8 cellular contexts compared by ENCODE assay signal in the genomic region with DNA sequence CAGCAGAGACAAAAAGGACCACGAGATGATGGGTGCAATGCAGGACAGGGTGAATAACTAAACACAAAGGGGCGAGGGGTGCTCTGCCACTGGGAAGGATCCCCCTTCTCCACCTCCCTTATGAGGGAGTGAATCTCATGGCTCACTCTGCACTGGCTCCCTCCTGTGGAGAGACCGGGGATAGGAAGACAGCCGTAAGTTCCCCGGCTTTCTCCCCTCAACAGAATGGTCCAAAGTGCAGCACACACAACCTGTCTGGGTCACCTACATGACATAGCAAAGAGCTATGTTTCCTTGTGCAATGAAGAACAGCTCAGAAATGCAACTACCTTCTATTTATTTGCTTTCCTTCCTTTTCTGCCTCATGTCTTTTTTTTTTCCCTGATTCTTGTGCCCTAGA. TPM values are rescaled to one million over a fixed set of nuclear protein-coding genes. Genes with fewer than 3 reads are reported as not detected.
DNase-seq lines count a peak whose midpoint lies in the region; TF ChIP-seq lines count a peak whose summit lies in the region.

No MANE protein-coding gene starts in this region.

- no peak overlapping the region for H3K4me2 ChIP-seq in smooth muscle cell

- no peaks in the 10 kb centered on the region for H3K27me3 ChIP-seq in smooth muscle cell (ENCODE audit: low read depth)

- H2AFZ ChIP-seq in smooth muscle cell (ENCODE audit: low read depth) = no peak overlapping the region

- H3K9me3 Mint-ChIP-seq in activated naive CD4-positive, alpha-beta T cell treated with anti-CD3 and anti-CD28 coated beads, Interleukin-2, amount 10 ng/mL, durations not matched to agents 7 days and 5 days = no peaks in the 10 kb centered on the region
- no peaks in the 10 kb centered on the region for H3K9me3 Mint-ChIP-seq in activated T-helper 1 cell treated with anti-CD3 and anti-CD28 coated beads, Interleukin-12 subunit alpha, Interleukin-12 subunit beta, Interleukin-2, Interleukin-4 antibody, amounts not matched to agents 30 ng/mL and 10 ng/mL and 1 ng/mL, durations not matched to agents 14 hours and 24 hours and 36 hours

- no peaks in the 10 kb centered on the region for H3F3A ChIP-seq in smooth muscle cell (ENCODE audit: low read depth)

- H3K36me3 Mint-ChIP-seq in activated naive CD4-positive, alpha-beta T cell treated with anti-CD3 and anti-CD28 coated beads, Interleukin-2, amount 10 ng/mL, durations not matched to agents 7 days and 5 days = no peaks in the 10 kb centered on the region
- no peaks in the 10 kb centered on the region for H3K36me3 Mint-ChIP-seq in activated T-helper 1 cell treated with anti-CD3 and anti-CD28 coated beads, Interleukin-12 subunit alpha, Interleukin-12 subunit beta, Interleukin-2, Interleukin-4 antibody, amounts not matched to agents 30 ng/mL and 10 ng/mL and 1 ng/mL, durations not matched to agents 14 hours and 24 hours and 36 hours (ENCODE audit: low read depth)

- H3K27me3 Mint-ChIP-seq in activated naive CD4-positive, alpha-beta T cell treated with anti-CD3 and anti-CD28 coated beads, Interleukin-2, amount 10 ng/mL, durations not matched to agents 7 days and 5 days = peaks cover 51% of the 10 kb centered on the region
- H3K27me3 Mint-ChIP-seq in activated T-helper 1 cell treated with anti-CD3 and anti-CD28 coated beads, Interleukin-12 subunit alpha, Interleukin-12 subunit beta, Interleukin-2, Interleukin-4 antibody, amounts not matched to agents 30 ng/mL and 10 ng/mL and 1 ng/mL, durations not matched to agents 14 hours and 24 hours and 36 hours (ENCODE audit: insufficient read depth) = peaks cover 16% of the 10 kb centered on the region

- peak; percentile 60 for TF ChIP-seq CTCF in epithelial cell of proximal tubule (conservative IDR thresholded peaks at IDR 0.05; ENCODE audit: low read depth, low read length)
- peak; percentile 28 for TF ChIP-seq CTCF in smooth muscle cell (IDR thresholded peaks at IDR 0.05; ENCODE audit: borderline replicate concordance, insufficient read depth, poor library complexity, severe bottlenecking)

- H3K9ac ChIP-seq in smooth muscle cell (ENCODE audit: low read depth) = no peak overlapping the region

- H4K20me1 ChIP-seq in smooth muscle cell (ENCODE audit: low read depth) = no peaks in the 10 kb centered on the region

- H3K36me3 ChIP-seq in smooth muscle cell (ENCODE audit: low read depth) = no peaks in the 10 kb centered on the region

- no peaks in the 10 kb centered on the region for H3K4me1 ChIP-seq in smooth muscle cell (ENCODE audit: low read depth)

- no peaks in the 10 kb centered on the region for H3K79me2 ChIP-seq in smooth muscle cell (ENCODE audit: low read depth)

- peaks cover 3% of the 10 kb centered on the region for H3K4me1 Mint-ChIP-seq in activated naive CD4-positive, alpha-beta T cell treated with anti-CD3 and anti-CD28 coated beads, Interleukin-2, amount 10 ng/mL, durations not matched to agents 7 days and 5 days
- no peaks in the 10 kb centered on the region for H3K4me1 Mint-ChIP-seq in activated T-helper 1 cell treated with anti-CD3 and anti-CD28 coated beads, Interleukin-12 subunit alpha, Interleukin-12 subunit beta, Interleukin-2, Interleukin-4 antibody, amounts not matched to agents 30 ng/mL and 10 ng/mL and 1 ng/mL, durations not matched to agents 14 hours and 24 hours and 36 hours (ENCODE audit: low read depth)

- peak; percentile 52 for DNase-seq in activated naive CD4-positive, alpha-beta T cell treated with anti-CD3 and anti-CD28 coated beads, Interleukin-2, amount 10 ng/mL, durations not matched to agents 7 days and 5 days
- no peak for DNase-seq in activated naive CD4-positive, alpha-beta T cell treated with anti-CD3 and anti-CD28 coated beads, Interleukin-2, amount 50 U/mL, for 16 hours
- DNase-seq in OCI-M1 (lab: John Stamatoyannopoulos, UW) = peak; percentile 34
- no peak for DNase-seq in epithelial cell of proximal tubule (ENCODE audit: low read depth)
- DNase-seq in smooth muscle cell (lab: John Stamatoyannopoulos, UW; ENCODE audit: unreplicated experiment) = no peak
- no peak for DNase-seq in ecto neural progenitor cell (ENCODE audit: low spot score)
- no peak for DNase-seq in activated T-helper 1 cell treated with anti-CD3 and anti-CD28 coated beads, Interleukin-12 subunit alpha, Interleukin-12 subunit beta, Interleukin-2, Interleukin-4 antibody, amounts not matched to agents 30 ng/mL and 10 ng/mL and 1 ng/mL, durations not matched to agents 14 hours and 24 hours and 36 hours (ENCODE audit: low spot score)
- DNase-seq in RKO (ENCODE audit: low spot score) = no peak

- H3K9me3 ChIP-seq in smooth muscle cell (replicated peaks; ENCODE audit: low read depth) = no peaks in the 10 kb centered on the region

- CTCF ChIA-PET in activated naive CD4-positive, alpha-beta T cell treated with anti-CD3 and anti-CD28 coated beads, Interleukin-2, amount 10 ng/mL, durations not matched to agents 7 days and 5 days (lab: Charles Lee) = interaction anchor here (0.9 to 4.9 kb wide), 13 partner anchors 10 to 333 kb away, joined by 3 to 89 read pairs (median 5); partner anchors contain the start of gene CIB2

- H3K4me3 Mint-ChIP-seq in activated naive CD4-positive, alpha-beta T cell treated with anti-CD3 and anti-CD28 coated beads, Interleukin-2, amount 10 ng/mL, durations not matched to agents 7 days and 5 days = no peak overlapping the region
- H3K4me3 Mint-ChIP-seq in activated T-helper 1 cell treated with anti-CD3 and anti-CD28 coated beads, Interleukin-12 subunit alpha, Interleukin-12 subunit beta, Interleukin-2, Interleukin-4 antibody, amounts not matched to agents 30 ng/mL and 10 ng/mL and 1 ng/mL, durations not matched to agents 14 hours and 24 hours and 36 hours = no peak overlapping the region

- 79% methylated on average over 5 of the region's 5 CpGs for WGBS in smooth muscle cell (ENCODE audit: low lambda C conversion rate)

- intact Hi-C loops in activated T-helper 1 cell treated with anti-CD3 and anti-CD28 coated beads, Interleukin-12 subunit alpha, Interleukin-12 subunit beta, Interleukin-2, Interleukin-4 antibody, amounts not matched to agents 30 ng/mL and 10 ng/mL and 1 ng/mL, durations not matched to agents 14 hours and 24 hours and 36 hours (cut with micrococcal nuclease) = no loop called here

- H3K4me3 ChIP-seq in epithelial cell of proximal tubule (ENCODE audit: low read depth, low read length) (no peak overlapping the region), smooth muscle cell (no peak overlapping the region)

- H3K27ac ChIP-seq in smooth muscle cell (ENCODE audit: low read depth) = no peak overlapping the region

- no peak overlapping the region for H3K27ac Mint-ChIP-seq in activated naive CD4-positive, alpha-beta T cell treated with anti-CD3 and anti-CD28 coated beads, Interleukin-2, amount 10 ng/mL, durations not matched to agents 7 days and 5 days
- H3K27ac Mint-ChIP-seq in activated T-helper 1 cell treated with anti-CD3 and anti-CD28 coated beads, Interleukin-12 subunit alpha, Interleukin-12 subunit beta, Interleukin-2, Interleukin-4 antibody, amounts not matched to agents 30 ng/mL and 10 ng/mL and 1 ng/mL, durations not matched to agents 14 hours and 24 hours and 36 hours = no peak overlapping the region

RNA-seq across cellular contexts. Expression of gene ACSBG1, which starts 7.8 kb away (rescaled TPM):
- 0.07 and 0.35 TPM in 2 replicates for total RNA-seq in epithelial cell of proximal tubule
- total RNA-seq in smooth muscle cell = under 0.01 TPM in 1 of 2 replicates, not detected in the other
- 0.22 TPM in 1 of 2 replicates, not detected in the other for polyA plus RNA-seq in smooth muscle cell
- total RNA-seq in activated T-helper 1 cell treated with anti-CD3 and anti-CD28 coated beads, Interleukin-12 subunit alpha, Interleukin-12 subunit beta, Interleukin-2, Interleukin-4 antibody, amounts not matched to agents 30 ng/mL and 10 ng/mL and 1 ng/mL, durations not matched to agents 14 hours and 24 hours and 36 hours = 0.15 and 0.52 TPM in 2 replicates

RNA-seq across cellular contexts. Expression of gene DNAJA4, which starts 22.2 kb away (rescaled TPM):
- total RNA-seq in epithelial cell of proximal tubule = 10.2 and 11.1 TPM in 2 replicates
- 2.7 and 3.2 TPM in 2 replicates for total RNA-seq in smooth muscle cell
- polyA plus RNA-seq in smooth muscle cell = 4.0 and 5.8 TPM in 2 replicates
- 68.4 and 70.8 TPM in 2 replicates for total RNA-seq in activated T-helper 1 cell treated with anti-CD3 and anti-CD28 coated beads, Interleukin-12 subunit alpha, Interleukin-12 subunit beta, Interleukin-2, Interleukin-4 antibody, amounts not matched to agents 30 ng/mL and 10 ng/mL and 1 ng/mL, durations not matched to agents 14 hours and 24 hours and 36 hours

RNA-seq across cellular contexts. Expression of gene SKIC8, which starts 57.3 kb away (rescaled TPM):
- total RNA-seq in epithelial cell of proximal tubule = 62.7 and 79.1 TPM in 2 replicates
- total RNA-seq in smooth muscle cell = 63.6 and 67.4 TPM in 2 replicates
- polyA plus RNA-seq in smooth muscle cell = 64.5 and 72.9 TPM in 2 replicates
- total RNA-seq in activated T-helper 1 cell treated with anti-CD3 and anti-CD28 coated beads, Interleukin-12 subunit alpha, Interleukin-12 subunit beta, Interleukin-2, Interleukin-4 antibody, amounts not matched to agents 30 ng/mL and 10 ng/mL and 1 ng/mL, durations not matched to agents 14 hours and 24 hours and 36 hours = 54.3 and 57.3 TPM in 2 replicates

Comparison
In these comparisons a context has a peak if more than half of its experiments do, and no peak if none do; other contexts are left out.
1. DNase-seq: peak in activated naive CD4-positive, alpha-beta T cell treated with anti-CD3 and anti-CD28 coated beads, Interleukin-2, amount 10 ng/mL, durations not matched to agents 7 days and 5 days (single experiment) and OCI-M1 (single experiment); none in activated naive CD4-positive, alpha-beta T cell treated with anti-CD3 and anti-CD28 coated beads, Interleukin-2, amount 50 U/mL, for 16 hours (single experiment), epithelial cell of proximal tubule (single experiment), smooth muscle cell (single experiment), ecto neural progenitor cell (single experiment), activated T-helper 1 cell treated with anti-CD3 and anti-CD28 coated beads, Interleukin-12 subunit alpha, Interleukin-12 subunit beta, Interleukin-2, Interleukin-4 antibody, amounts not matched to agents 30 ng/mL and 10 ng/mL and 1 ng/mL, durations not matched to agents 14 hours and 24 hours and 36 hours (single experiment) and RKO (single experiment).